Comparison of ENCODE assay signal across 8 cellular contexts in genomic region chr16:10736926-10737625, GRCh38. TPM values are rescaled to one million over a fixed set of nuclear protein-coding genes. Genes with fewer than 3 reads are reported as not detected.
DNase-seq lines count a peak whose midpoint lies in the region; ATAC-seq and TF ChIP-seq lines count a peak whose summit lies in the region.

No MANE protein-coding gene starts in this region.

- no peaks in the 10 kb centered on the region for H3K9me3 ChIP-seq in colonic mucosa

- no peaks in the 10 kb centered on the region for H3K36me3 ChIP-seq in colonic mucosa

- TF ChIP-seq CTCF in colonic mucosa (IDR thresholded peaks at IDR 0.05): peak; percentile 88

- H3K9ac ChIP-seq in colonic mucosa (ENCODE audit: low read depth in 2 of 2, low read length in 2 of 2): peak overlapping the region; percentile 43 to 71

- peak overlapping the region; percentile 46 for H3K27ac ChIP-seq in colonic mucosa

- H3K4me3 ChIP-seq in colonic mucosa: peak overlapping the region; percentile 20

- intact Hi-C loops in colonic mucosa (cut with DNase I): loop anchor here (2.0 to 10.0 kb wide), 2 partner anchors 222 to 482 kb away; no protein-coding TSS in a partner anchor

- DNase-seq in DMS79 treated with DMSO at 0.1 percent for 48 hours (lab: John Stamatoyannopoulos, UW) (peak; percentile 64), NCI-H524 (lab: John Stamatoyannopoulos, UW) (peak; percentile 52 to 75), colonic mucosa (peak; percentile 78), left lobe of liver (ENCODE audit: low spot score) (peak; percentile 79)
- peak; percentile 55 to 73 for DNase-seq in activated CD4-positive, alpha-beta T cell treated with anti-CD3 and anti-CD28 coated beads for 4 hours
- DNase-seq in stimulated activated CD4-positive, alpha-beta T cell treated with anti-CD3 and anti-CD28 coated beads, Interleukin-2, amount 100 ng/mL, for 48 hours: peak; percentile 65 to 68

- H3K27me3 ChIP-seq in colonic mucosa: no peaks in the 10 kb centered on the region

- ATAC-seq in HG03280 (IDR thresholded peaks at IDR 0.05; ENCODE audit: unreplicated experiment): peak; percentile 38
- ATAC-seq in left lobe of liver: peak; percentile 82
- ATAC-seq in GM19455 (IDR thresholded peaks at IDR 0.05; ENCODE audit: unreplicated experiment): no peak

- no peaks in the 10 kb centered on the region for H3K4me1 ChIP-seq in colonic mucosa

RNA-seq across cellular contexts. Expression of gene NUBP1, which starts 6.6 kb away (rescaled TPM):
- total RNA-seq in colonic mucosa: 10 to 100 TPM; 28.4 to 28.7 TPM
- 12.7 TPM for total RNA-seq in left lobe of liver

RNA-seq across cellular contexts. Expression of gene TEKT5, which starts 42.3 kb away (rescaled TPM):
- total RNA-seq in colonic mucosa: under 1 TPM; 0.21 to 0.82 TPM
- total RNA-seq in left lobe of liver: 2.1 TPM
